ENCODE assay signal across 14 cellular contexts in the genomic region with DNA sequence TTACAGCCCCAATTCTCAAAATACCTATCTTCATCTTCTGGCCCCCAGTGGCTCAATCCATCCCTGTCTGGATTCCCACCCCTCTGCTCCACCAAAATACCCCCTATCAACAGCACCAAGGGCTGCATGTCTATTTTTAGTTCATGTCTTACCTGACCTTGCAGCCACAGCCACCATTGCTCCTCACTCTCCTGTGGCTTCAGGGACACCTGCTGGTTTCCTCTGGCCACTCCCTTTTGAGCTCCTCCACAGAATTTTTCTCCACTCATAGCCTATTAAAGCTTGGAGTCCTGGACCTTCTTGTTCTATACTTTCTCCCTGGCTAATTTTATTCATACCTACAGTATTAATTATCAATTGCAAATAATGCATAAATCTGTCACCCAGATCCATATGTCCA.
DNase-seq lines count a peak whose midpoint lies in the region; FAIRE-seq and TF ChIP-seq lines count a peak whose summit lies in the region.
"Had no signal": no experiment of that assay in that cellular context is flagged by ENCODE, and none has a peak within 500 bp of the region (broad histone marks: within the 10 kb centered on the region; RNA-seq: fewer than 3 reads in every experiment).

No MANE protein-coding gene starts in this region.

- CTCF ChIA-PET in GM10248 (lab: Yijun Ruan, JAX), result no interaction called here
- CTCF ChIA-PET in activated CD4-positive, alpha-beta memory T cell treated with anti-CD3 and anti-CD28 coated beads, Interleukin-2, amount 10 ng/mL, durations not matched to agents 7 days and 5 days (lab: Charles Lee), result no interaction called here

- H3K27me3 Mint-ChIP-seq in progenitor cell of endocrine pancreas (peaks cover 5% of the 10 kb centered on the region), CD14-positive monocyte (ENCODE audit: low read depth in 3 of 3) (peaks cover 0 to 6% (median 0%) of the 10 kb centered on the region in 3 donors)
- H3K27me3 Mint-ChIP-seq in activated CD4-positive, alpha-beta memory T cell treated with anti-CD3 and anti-CD28 coated beads, Interleukin-2, amount 10 ng/mL, durations not matched to agents 7 days and 5 days, result no peaks in the 10 kb centered on the region
- H3K27me3 Mint-ChIP-seq: activated naive CD8-positive, alpha-beta T cell had no signal

- H3K36me3 ChIP-seq in bronchial epithelial cell (ENCODE audit: control insufficient read depth, insufficient read depth, low read length), result no peaks in the 10 kb centered on the region

- H3K9me3 Mint-ChIP-seq in progenitor cell of endocrine pancreas (ENCODE audit: low read depth), result no peaks in the 10 kb centered on the region
- no peaks in the 10 kb centered on the region for H3K9me3 Mint-ChIP-seq in CD14-positive monocyte
- H3K9me3 Mint-ChIP-seq in activated CD4-positive, alpha-beta memory T cell treated with anti-CD3 and anti-CD28 coated beads, Interleukin-2, amount 10 ng/mL, durations not matched to agents 7 days and 5 days, result no peaks in the 10 kb centered on the region

- no peaks in the 10 kb centered on the region for H3K27me3 ChIP-seq in bronchial epithelial cell (ENCODE audit: control insufficient read depth, insufficient read depth, low read length)

- H3K27ac Mint-ChIP-seq in progenitor cell of endocrine pancreas (no peak overlapping the region), CD14-positive monocyte (no peak overlapping the region)
- H3K27ac Mint-ChIP-seq in activated CD4-positive, alpha-beta memory T cell treated with anti-CD3 and anti-CD28 coated beads, Interleukin-2, amount 10 ng/mL, durations not matched to agents 7 days and 5 days, result no peak overlapping the region
- H3K27ac Mint-ChIP-seq: activated naive CD8-positive, alpha-beta T cell had no signal

- H3K4me3 Mint-ChIP-seq in progenitor cell of endocrine pancreas (ENCODE audit: low read depth) (no peak overlapping the region), CD14-positive monocyte (no peak overlapping the region)
- H3K4me3 Mint-ChIP-seq in activated CD4-positive, alpha-beta memory T cell treated with anti-CD3 and anti-CD28 coated beads, Interleukin-2, amount 10 ng/mL, durations not matched to agents 7 days and 5 days, result no peak overlapping the region
- H3K4me3 Mint-ChIP-seq: activated naive CD8-positive, alpha-beta T cell had no signal

- POLR2A ChIA-PET in GM10248 (lab: Yijun Ruan, JAX), result no interaction called here
- POLR2A ChIA-PET in activated CD4-positive, alpha-beta memory T cell treated with anti-CD3 and anti-CD28 coated beads, Interleukin-2, amount 10 ng/mL, durations not matched to agents 7 days and 5 days (lab: Charles Lee), result no interaction called here

- intact Hi-C loops in CD14-positive monocyte (cut with micrococcal nuclease), result no loop called here

- FAIRE-seq in bronchial epithelial cell (lab: Jason Lieb, UNC), result no peak
- FAIRE-seq: A204.1 had no signal

- no peaks in the 10 kb centered on the region for H3K36me3 Mint-ChIP-seq in progenitor cell of endocrine pancreas (ENCODE audit: insufficient read depth)
- no peaks in the 10 kb centered on the region for H3K36me3 Mint-ChIP-seq in CD14-positive monocyte
- no peaks in the 10 kb centered on the region for H3K36me3 Mint-ChIP-seq in activated CD4-positive, alpha-beta memory T cell treated with anti-CD3 and anti-CD28 coated beads, Interleukin-2, amount 10 ng/mL, durations not matched to agents 7 days and 5 days (ENCODE audit: low read depth)
- H3K36me3 Mint-ChIP-seq: activated naive CD8-positive, alpha-beta T cell had no signal

- DNase-seq in NCI-H1436 (lab: John Stamatoyannopoulos, UW) (peak; percentile 31), NCI-H1436 treated with DMSO at 0.1 percent for 48 hours (lab: John Stamatoyannopoulos, UW) (no peak), NCI-H187 (lab: John Stamatoyannopoulos, UW) (peak; percentile 17 to 41), bronchial epithelial cell (ENCODE audit: low read depth) (no peak), progenitor cell of endocrine pancreas (ENCODE audit: low spot score, unreplicated experiment) (no peak), GM10248 (ENCODE audit: extremely low spot score) (no peak), CD14-positive monocyte (ENCODE audit: low spot score) (no peak)
- no peak for DNase-seq in activated CD4-positive, alpha-beta memory T cell treated with anti-CD3 and anti-CD28 coated beads, Interleukin-2, amount 10 ng/mL, durations not matched to agents 7 days and 5 days
- DNase-seq: activated CD8-positive, alpha-beta memory T cell treated with anti-CD3 and anti-CD28 coated beads for 24 hours; dorsolateral prefrontal cortex; mesenchymal stem cell; retina had no signal

- no peak overlapping the region for H3K4me3 ChIP-seq in bronchial epithelial cell (ENCODE audit: low read depth, low read length)
- H3K4me3 ChIP-seq: dorsolateral prefrontal cortex had no signal

- peaks cover 5% of the 10 kb centered on the region for H3K4me1 Mint-ChIP-seq in progenitor cell of endocrine pancreas (ENCODE audit: low read depth)
- peaks cover under 1% of the 10 kb centered on the region for H3K4me1 Mint-ChIP-seq in CD14-positive monocyte
- no peaks in the 10 kb centered on the region for H3K4me1 Mint-ChIP-seq in activated CD4-positive, alpha-beta memory T cell treated with anti-CD3 and anti-CD28 coated beads, Interleukin-2, amount 10 ng/mL, durations not matched to agents 7 days and 5 days

- TF ChIP-seq CTCF in bronchial epithelial cell (IDR thresholded peaks at IDR 0.05; ENCODE audit: insufficient read depth, low read length, severe bottlenecking) (peak; percentile 49), progenitor cell of endocrine pancreas (IDR thresholded peaks at IDR 0.05; ENCODE audit: unreplicated experiment) (peak; percentile 45), GM10248 (IDR thresholded peaks at IDR 0.05; ENCODE audit: control extremely low read depth, extremely low read depth, low read depth, missing control alignments) (no peak), CD14-positive monocyte (IDR thresholded peaks at IDR 0.05) (no peak)

Comparison
In these comparisons a context has a peak if more than half of its experiments do, and no peak if none do; other contexts are left out.
1. DNase-seq: peak in NCI-H1436 (single experiment) and NCI-H187 (2 of 2); none in NCI-H1436 treated with DMSO at 0.1 percent for 48 hours (single experiment), bronchial epithelial cell (single experiment), progenitor cell of endocrine pancreas (single experiment), GM10248 (single experiment), CD14-positive monocyte (single experiment) and activated CD4-positive, alpha-beta memory T cell treated with anti-CD3 and anti-CD28 coated beads, Interleukin-2, amount 10 ng/mL, durations not matched to agents 7 days and 5 days (single experiment).
2. CTCF ChIP-seq: peak in bronchial epithelial cell (single experiment) and progenitor cell of endocrine pancreas (single experiment); none in GM10248 (single experiment) and CD14-positive monocyte (single experiment).